ENCODE assay signal across 1 cellular context in the genomic region with DNA sequence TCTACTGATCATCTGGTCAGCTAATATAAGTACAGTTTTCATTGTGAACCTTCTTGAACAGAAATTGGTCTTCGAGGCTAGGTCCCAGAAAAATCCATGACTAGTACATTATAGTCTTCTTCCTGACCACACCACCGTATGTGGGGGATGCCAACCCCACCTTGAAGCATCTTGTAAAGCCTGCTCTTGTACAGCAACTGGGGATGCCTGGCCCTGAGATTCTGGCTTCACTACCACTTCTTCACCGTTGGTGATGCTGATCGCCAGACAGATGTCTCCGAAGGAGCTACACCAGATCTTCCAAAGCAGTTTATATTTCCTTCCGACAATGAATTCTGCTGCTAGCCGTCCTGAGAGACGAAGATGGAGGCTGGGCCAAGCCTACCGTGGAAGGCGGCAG.
TF ChIP-seq lines count a peak whose summit lies in the region.

No MANE protein-coding gene starts in this region.

TF ChIP-seq in K562, 482 proteins besides CTCF, POLR2A, EP300 and RAD21 (continued from another document):
- TF ChIP-seq, protein P1, sequence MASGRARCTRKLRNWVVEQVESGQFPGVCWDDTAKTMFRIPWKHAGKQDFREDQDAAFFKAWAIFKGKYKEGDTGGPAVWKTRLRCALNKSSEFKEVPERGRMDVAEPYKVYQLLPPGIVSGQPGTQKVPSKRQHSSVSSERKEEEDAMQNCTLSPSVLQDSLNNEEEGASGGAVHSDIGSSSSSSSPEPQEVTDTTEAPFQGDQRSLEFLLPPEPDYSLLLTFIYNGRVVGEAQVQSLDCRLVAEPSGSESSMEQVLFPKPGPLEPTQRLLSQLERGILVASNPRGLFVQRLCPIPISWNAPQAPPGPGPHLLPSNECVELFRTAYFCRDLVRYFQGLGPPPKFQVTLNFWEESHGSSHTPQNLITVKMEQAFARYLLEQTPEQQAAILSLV (tag; IDR thresholded peaks at IDR 0.05), result no peak
- TF ChIP-seq PTTG1 (tag; IDR thresholded peaks at IDR 0.05; ENCODE audit: low read depth) (no peak), POLR2AphosphoS5 (IDR thresholded peaks at IDR 0.05; ENCODE audit: control insufficient read depth, insufficient read depth, low read depth, low read length) (no peak), RUNX1 (IDR thresholded peaks at IDR 0.05; ENCODE audit: low read depth) (no peak), KDM5B (IDR thresholded peaks at IDR 0.05; ENCODE audit: insufficient replicate concordance, low read depth, low read length) (no peak), TSC22D4 (tag; IDR thresholded peaks at IDR 0.05) (no peak), DNMT1 (IDR thresholded peaks at IDR 0.05) (no peak), KAT8 (IDR thresholded peaks at IDR 0.05; ENCODE audit: low read depth) (no peak)
- TF ChIP-seq, protein P2, sequence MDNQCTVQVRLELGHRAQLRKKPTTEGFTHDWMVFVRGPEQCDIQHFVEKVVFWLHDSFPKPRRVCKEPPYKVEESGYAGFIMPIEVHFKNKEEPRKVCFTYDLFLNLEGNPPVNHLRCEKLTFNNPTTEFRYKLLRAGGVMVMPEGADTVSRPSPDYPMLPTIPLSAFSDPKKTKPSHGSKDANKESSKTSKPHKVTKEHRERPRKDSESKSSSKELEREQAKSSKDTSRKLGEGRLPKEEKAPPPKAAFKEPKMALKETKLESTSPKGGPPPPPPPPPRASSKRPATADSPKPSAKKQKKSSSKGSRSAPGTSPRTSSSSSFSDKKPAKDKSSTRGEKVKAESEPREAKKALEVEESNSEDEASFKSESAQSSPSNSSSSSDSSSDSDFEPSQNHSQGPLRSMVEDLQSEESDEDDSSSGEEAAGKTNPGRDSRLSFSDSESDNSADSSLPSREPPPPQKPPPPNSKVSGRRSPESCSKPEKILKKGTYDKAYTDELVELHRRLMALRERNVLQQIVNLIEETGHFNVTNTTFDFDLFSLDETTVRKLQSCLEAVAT (IDR thresholded peaks at IDR 0.05), result no peak
- TF ChIP-seq, protein P3, sequence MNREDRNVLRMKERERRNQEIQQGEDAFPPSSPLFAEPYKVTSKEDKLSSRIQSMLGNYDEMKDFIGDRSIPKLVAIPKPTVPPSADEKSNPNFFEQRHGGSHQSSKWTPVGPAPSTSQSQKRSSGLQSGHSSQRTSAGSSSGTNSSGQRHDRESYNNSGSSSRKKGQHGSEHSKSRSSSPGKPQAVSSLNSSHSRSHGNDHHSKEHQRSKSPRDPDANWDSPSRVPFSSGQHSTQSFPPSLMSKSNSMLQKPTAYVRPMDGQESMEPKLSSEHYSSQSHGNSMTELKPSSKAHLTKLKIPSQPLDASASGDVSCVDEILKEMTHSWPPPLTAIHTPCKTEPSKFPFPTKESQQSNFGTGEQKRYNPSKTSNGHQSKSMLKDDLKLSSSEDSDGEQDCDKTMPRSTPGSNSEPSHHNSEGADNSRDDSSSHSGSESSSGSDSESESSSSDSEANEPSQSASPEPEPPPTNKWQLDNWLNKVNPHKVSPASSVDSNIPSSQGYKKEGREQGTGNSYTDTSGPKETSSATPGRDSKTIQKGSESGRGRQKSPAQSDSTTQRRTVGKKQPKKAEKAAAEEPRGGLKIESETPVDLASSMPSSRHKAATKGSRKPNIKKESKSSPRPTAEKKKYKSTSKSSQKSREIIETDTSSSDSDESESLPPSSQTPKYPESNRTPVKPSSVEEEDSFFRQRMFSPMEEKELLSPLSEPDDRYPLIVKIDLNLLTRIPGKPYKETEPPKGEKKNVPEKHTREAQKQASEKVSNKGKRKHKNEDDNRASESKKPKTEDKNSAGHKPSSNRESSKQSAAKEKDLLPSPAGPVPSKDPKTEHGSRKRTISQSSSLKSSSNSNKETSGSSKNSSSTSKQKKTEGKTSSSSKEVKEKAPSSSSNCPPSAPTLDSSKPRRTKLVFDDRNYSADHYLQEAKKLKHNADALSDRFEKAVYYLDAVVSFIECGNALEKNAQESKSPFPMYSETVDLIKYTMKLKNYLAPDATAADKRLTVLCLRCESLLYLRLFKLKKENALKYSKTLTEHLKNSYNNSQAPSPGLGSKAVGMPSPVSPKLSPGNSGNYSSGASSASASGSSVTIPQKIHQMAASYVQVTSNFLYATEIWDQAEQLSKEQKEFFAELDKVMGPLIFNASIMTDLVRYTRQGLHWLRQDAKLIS (CRISPR knock-in tag; IDR thresholded peaks at IDR 0.05), result no peak
